ENCODE assay signal across 1 cellular context in genomic region chr2:5690718-5691658, GRCh38.
TF ChIP-seq lines count a peak whose summit lies in the region.

No MANE protein-coding gene starts in this region.

TF ChIP-seq in HEK293T, 16 proteins besides CTCF, POLR2A, EP300 and RAD21 (continued from another document):
- TF ChIP-seq FOXM1 (IDR thresholded peaks at IDR 0.05; ENCODE audit: borderline replicate concordance): no peak
